In genomic region chr1:34681481-34682451, GRCh38 we compare ENCODE assay signal across 8 cellular contexts.
DNase-seq lines count a peak whose midpoint lies in the region; ATAC-seq and TF ChIP-seq lines count a peak whose summit lies in the region.

No MANE protein-coding gene starts in this region.

- peak; percentile 79 for TF ChIP-seq CTCF in CD8-positive, alpha-beta T cell (IDR thresholded peaks at IDR 0.05)

- in situ Hi-C loops in GM23248 (cut with MboI) = no loop called here

- WGBS in GM23248 (ENCODE audit: low coverage in 1 of 2, low lambda C conversion rate in 2 of 2, missing lambda C conversion rate in 2 of 2), 2 experiments = 14 to 27% methylated on average over 2 of the region's 2 CpGs

- H2AFZ ChIP-seq in GM23248 = no peak overlapping the region

- no peaks in the 10 kb centered on the region for H3K79me2 ChIP-seq in GM23248 (ENCODE audit: insufficient read depth)

- CTCF ChIA-PET in CD8-positive, alpha-beta T cell (lab: Charles Lee) = interaction anchor here (0.7 to 1.2 kb wide), 2 partner anchors 13 to 189 kb away, joined by 4 to 5 read pairs; no protein-coding TSS in a partner anchor

- H3K27ac ChIP-seq in CD8-positive, alpha-beta T cell (ENCODE audit: low read depth, low read length) = no peak overlapping the region
- no peak overlapping the region for H3K27ac ChIP-seq in GM23248

- H3K36me3 ChIP-seq in CD8-positive, alpha-beta T cell (ENCODE audit: insufficient read depth, low read length) = no peaks in the 10 kb centered on the region
- no peaks in the 10 kb centered on the region for H3K36me3 ChIP-seq in GM23248 (ENCODE audit: low read depth)

- ATAC-seq in CD8-positive, alpha-beta T cell = peak; percentile 36
- ATAC-seq in GM18858 (IDR thresholded peaks at IDR 0.05; ENCODE audit: unreplicated experiment) = no peak

- no peaks in the 10 kb centered on the region for H3K9me3 ChIP-seq in CD8-positive, alpha-beta T cell (ENCODE audit: low read length)
- no peaks in the 10 kb centered on the region for H3K9me3 ChIP-seq in GM23248 (ENCODE audit: low read depth)

- peaks cover 8% of the 10 kb centered on the region for H3K27me3 Mint-ChIP-seq in CD8-positive, alpha-beta T cell (ENCODE audit: low read depth)

- peak in 5 of 7 experiments; percentile 14 to 54 (median 26) for DNase-seq in CD8-positive, alpha-beta T cell
- DNase-seq in GM23248 (peak; percentile 45), NCI-H82 (lab: John Stamatoyannopoulos, UW) (peak; percentile 73), hepatic stellate cell (ENCODE audit: low spot score) (peak; percentile 27), smooth muscle cell of the brain vasculature (ENCODE audit: low read depth, low spot score) (peak; percentile 1), dedifferentiated amniotic fluid mesenchymal stem cell (ENCODE audit: extremely low spot score) (no peak)
- DNase-seq in activated gamma-delta T cell treated with anti-CD3 and anti-CD28 coated beads, Interleukin-2, amount 50 U/mL, for 16 hours (ENCODE audit: low read depth) = peak; percentile 13

- intact Hi-C loops in CD8-positive, alpha-beta T cell (cut with DNase I, micrococcal nuclease) = no loop called here

- H3K36me3 Mint-ChIP-seq in CD8-positive, alpha-beta T cell = no peaks in the 10 kb centered on the region

- H3K27me3 ChIP-seq in CD8-positive, alpha-beta T cell (ENCODE audit: insufficient read depth, low read length) = no peaks in the 10 kb centered on the region
- H3K27me3 ChIP-seq in GM23248 (replicated peaks; ENCODE audit: insufficient read depth) = peaks cover 45% of the 10 kb centered on the region

- H3K4me1 Mint-ChIP-seq in CD8-positive, alpha-beta T cell (ENCODE audit: low read depth) = peaks cover 8% of the 10 kb centered on the region

- H3K9me3 Mint-ChIP-seq in CD8-positive, alpha-beta T cell = no peaks in the 10 kb centered on the region

- no peak overlapping the region for H3K4me3 ChIP-seq in CD8-positive, alpha-beta T cell (ENCODE audit: low read depth, low read length)
- no peak overlapping the region for H3K4me3 ChIP-seq in GM23248

- POLR2A ChIA-PET in CD8-positive, alpha-beta T cell (lab: Charles Lee) = interaction anchor here (0.7 kb wide), 1 partner anchor 676 kb away, joined by 3 read pairs; no protein-coding TSS in a partner anchor

- H3K9me2 ChIP-seq in GM23248 (ENCODE audit: insufficient read depth) = no peaks in the 10 kb centered on the region

- no peak overlapping the region for H3K9ac ChIP-seq in GM23248

- H3K4me2 ChIP-seq in GM23248 (ENCODE audit: unreplicated experiment) = no peak overlapping the region

- H3K27ac Mint-ChIP-seq in CD8-positive, alpha-beta T cell = no peak overlapping the region

- H4K20me1 ChIP-seq in GM23248 (ENCODE audit: insufficient read depth) = no peaks in the 10 kb centered on the region

- no peaks in the 10 kb centered on the region for H3F3A ChIP-seq in GM23248 (ENCODE audit: insufficient read depth)

- H3K4me1 ChIP-seq in CD8-positive, alpha-beta T cell (ENCODE audit: insufficient read depth, low read length) = peaks cover 3% of the 10 kb centered on the region
- H3K4me1 ChIP-seq in GM23248 (ENCODE audit: insufficient read depth) = no peaks in the 10 kb centered on the region

- no peak overlapping the region for H3K4me3 Mint-ChIP-seq in CD8-positive, alpha-beta T cell
